Comparison of ENCODE assay signal across 20 cellular contexts in the genomic region with DNA sequence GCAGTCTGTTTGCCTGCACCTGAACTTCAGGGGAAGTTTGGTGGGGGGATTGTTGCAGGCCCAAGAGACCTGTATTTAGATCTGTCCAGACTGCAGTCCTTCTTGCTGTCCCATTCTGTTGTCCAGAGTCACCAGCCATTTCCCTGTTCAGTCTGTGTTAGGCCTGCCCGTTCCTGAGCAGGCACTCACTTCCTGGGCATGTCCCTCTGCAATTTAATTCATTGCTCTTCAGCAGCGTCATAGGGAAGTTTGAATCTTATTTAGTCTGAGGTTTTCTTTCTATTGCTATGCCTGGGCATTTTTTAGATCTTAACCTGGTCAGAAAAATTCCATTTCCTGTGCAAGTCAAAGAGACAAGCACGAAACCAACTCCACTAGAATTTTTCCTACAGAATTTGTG.
DNase-seq lines count a peak whose midpoint lies in the region; ATAC-seq and TF ChIP-seq lines count a peak whose summit lies in the region.
"Had no signal": no experiment of that assay in that cellular context is flagged by ENCODE, and none has a peak within 500 bp of the region (broad histone marks: within the 10 kb centered on the region; RNA-seq: fewer than 3 reads in every experiment).

No MANE protein-coding gene starts in this region.

- H3K4me3 Mint-ChIP-seq in WTC11, result no peak overlapping the region
- no peak overlapping the region for H3K4me3 Mint-ChIP-seq in nephron progenitor cell
- H3K4me3 Mint-ChIP-seq: natural killer cell treated with Interleukin-12 subunit alpha and Interleukin-12 subunit beta and Interleukin-15 and Interleukin-18, amount 100 ng/mL, for 72 hours had no signal

- H3K27ac Mint-ChIP-seq in WTC11 (peak overlapping the region; percentile 17), nephron progenitor cell (peak overlapping the region; percentile 43)
- H3K27ac Mint-ChIP-seq: natural killer cell treated with Interleukin-12 subunit alpha and Interleukin-12 subunit beta and Interleukin-15 and Interleukin-18, amount 100 ng/mL, for 72 hours had no signal

- H3K27me3 Mint-ChIP-seq in WTC11 (ENCODE audit: low read depth) (no peaks in the 10 kb centered on the region), nephron progenitor cell (ENCODE audit: low read depth, poor library complexity) (no peaks in the 10 kb centered on the region)
- H3K27me3 Mint-ChIP-seq: natural killer cell treated with Interleukin-12 subunit alpha and Interleukin-12 subunit beta and Interleukin-15 and Interleukin-18, amount 100 ng/mL, for 72 hours had no signal

- H3K27me3 ChIP-seq in left ventricle myocardium inferior (ENCODE audit: low read depth) (no peaks in the 10 kb centered on the region), aorta (ENCODE audit: control insufficient read depth in 1 of 2, insufficient read depth in 2 of 2, low read length in 1 of 2) (no peaks in the 10 kb centered on the region), A673 (replicated peaks; ENCODE audit: insufficient read depth, low read depth, low read length, poor library complexity) (no peaks in the 10 kb centered on the region)
- H3K27me3 ChIP-seq: body of pancreas, sigmoid colon had no signal

- TF ChIP-seq CTCF in left ventricle myocardium inferior (IDR thresholded peaks at IDR 0.05; ENCODE audit: borderline replicate concordance), result no peak
- no peak for TF ChIP-seq CTCF in WTC11 (IDR thresholded peaks at IDR 0.05)
- no peak for TF ChIP-seq CTCF in nephron progenitor cell (IDR thresholded peaks at IDR 0.05)
- no peak for TF ChIP-seq CTCF in A673 (conservative IDR thresholded peaks at IDR 0.05; ENCODE audit: low read depth, low read length)

- no peak overlapping the region for H3K4me3 ChIP-seq in left ventricle myocardium inferior
- no peak overlapping the region for H3K4me3 ChIP-seq in aorta (ENCODE audit: low read length in 2 of 2)
- H3K4me3 ChIP-seq in A673 (ENCODE audit: low read depth, low read length, poor library complexity, severe bottlenecking), result no peak overlapping the region
- H3K4me3 ChIP-seq: body of pancreas, GM12878, sigmoid colon had no signal

- WGBS in aorta, 2 donors, result 42 to 51% methylated on average over 3 of the region's 3 CpGs

- DNase-seq in left ventricle myocardium inferior (no peak), cardiac septum (ENCODE audit: low spot score) (no peak), WTC11 (ENCODE audit: low spot score) (no peak), nephron progenitor cell (no peak), aorta (no peak), A673 (ENCODE audit: low spot score) (no peak), NK-92 (lab: John Stamatoyannopoulos, UW; ENCODE audit: unreplicated experiment) (no peak), GM03348 (ENCODE audit: low spot score) (no peak)
- DNase-seq: activated CD8-positive, alpha-beta memory T cell treated with anti-CD3 and anti-CD28 coated beads, Interleukin-2, amount 50 U/mL, for 48 hours; body of pancreas; C1 segment of cervical spinal cord; Calu3; DND-41; Karpas-422; NCI-H187; NCI-H526 treated with DMSO at 0.1 percent for 48 hours; sigmoid colon; stimulated activated CD4-positive, alpha-beta T cell treated with anti-CD3 and anti-CD28 coated beads, Interleukin-15, amount 100 ng/mL, for 24 hours had no signal

- intact Hi-C loops in left ventricle myocardium inferior (cut with micrococcal nuclease) (no loop called here), cardiac septum (cut with DNase I) (no loop called here), aorta (cut with DNase I) (loop anchor here in 1 of 2 donors (10.0 kb wide), 1 partner anchor 228 kb away; a partner anchor contains a TSS), A673 (cut with micrococcal nuclease; ENCODE audit: unreplicated experiment) (no loop called here)

- peaks cover 37% of the 10 kb centered on the region for H3K36me3 Mint-ChIP-seq in WTC11
- H3K36me3 Mint-ChIP-seq in nephron progenitor cell (ENCODE audit: low read depth), result peaks cover 50% of the 10 kb centered on the region

- H3K9me3 Mint-ChIP-seq in WTC11, result no peaks in the 10 kb centered on the region
- H3K9me3 Mint-ChIP-seq in nephron progenitor cell, result no peaks in the 10 kb centered on the region
- H3K9me3 Mint-ChIP-seq: natural killer cell treated with Interleukin-12 subunit alpha and Interleukin-12 subunit beta and Interleukin-15 and Interleukin-18, amount 100 ng/mL, for 72 hours had no signal

- ATAC-seq in WTC11 (no peak), aorta (ENCODE audit: low FRiP score) (no peak)
- ATAC-seq: body of pancreas; GM12878; natural killer cell treated with Interleukin-12 subunit alpha and Interleukin-12 subunit beta and Interleukin-15 and Interleukin-18, amount 100 ng/mL, for 72 hours had no signal

- H3K9me3 ChIP-seq in left ventricle myocardium inferior (replicated peaks) (no peaks in the 10 kb centered on the region), aorta (ENCODE audit: control insufficient read depth, low read length) (no peaks in the 10 kb centered on the region), A673 (ENCODE audit: low read depth, low read length, poor library complexity, severe bottlenecking) (no peaks in the 10 kb centered on the region)
- H3K9me3 ChIP-seq: body of pancreas, sigmoid colon had no signal

- H3K36me3 ChIP-seq in left ventricle myocardium inferior, result peaks cover 18% of the 10 kb centered on the region
- H3K36me3 ChIP-seq in aorta (ENCODE audit: control insufficient read depth in 1 of 2, insufficient read depth in 2 of 2, low read length in 1 of 2), result peaks cover 0 to 5% of the 10 kb centered on the region in 2 donors
- peaks cover 15% of the 10 kb centered on the region for H3K36me3 ChIP-seq in A673 (ENCODE audit: insufficient read depth, low read length, poor library complexity, severe bottlenecking)

- CTCF ChIA-PET in WTC11 (lab: Charles Lee) (no interaction called here), A673 (lab: Charles Lee) (no interaction called here)

- no TSS peak for BruUV-seq in A673 (replicated peaks; lab: Mats Ljungman, UMichigan)

- POLR2A ChIA-PET in WTC11 (lab: Charles Lee) (no interaction called here), A673 (lab: Charles Lee; ENCODE audit: low non-redundant PET) (no interaction called here)

- peaks cover 66% of the 10 kb centered on the region for H3K4me1 ChIP-seq in left ventricle myocardium inferior
- H3K4me1 ChIP-seq in aorta (ENCODE audit: control insufficient read depth in 1 of 2, insufficient read depth in 2 of 2, low read length in 2 of 2), result peaks cover 4 to 5% of the 10 kb centered on the region in 2 donors
- peaks cover 26% of the 10 kb centered on the region for H3K4me1 ChIP-seq in A673 (ENCODE audit: insufficient read depth, low read length, poor library complexity, severe bottlenecking)

- H3K4me1 Mint-ChIP-seq in WTC11 (peaks cover 60% of the 10 kb centered on the region), nephron progenitor cell (peaks cover 48% of the 10 kb centered on the region)

- H3K27ac ChIP-seq in left ventricle myocardium inferior (replicated peaks) (peak overlapping the region; percentile 47), aorta (ENCODE audit: low read depth in 1 of 2, low read length in 2 of 2) (peak overlapping the region; percentile 9 to 13), A673 (ENCODE audit: low read depth, low read length, poor library complexity, severe bottlenecking) (no peak overlapping the region)
- H3K27ac ChIP-seq: body of pancreas had no signal

TF ChIP-seq in WTC11, 78 proteins besides CTCF, POLR2A, EP300 and RAD21 (continues in another document):
- TF ChIP-seq, protein P1, sequence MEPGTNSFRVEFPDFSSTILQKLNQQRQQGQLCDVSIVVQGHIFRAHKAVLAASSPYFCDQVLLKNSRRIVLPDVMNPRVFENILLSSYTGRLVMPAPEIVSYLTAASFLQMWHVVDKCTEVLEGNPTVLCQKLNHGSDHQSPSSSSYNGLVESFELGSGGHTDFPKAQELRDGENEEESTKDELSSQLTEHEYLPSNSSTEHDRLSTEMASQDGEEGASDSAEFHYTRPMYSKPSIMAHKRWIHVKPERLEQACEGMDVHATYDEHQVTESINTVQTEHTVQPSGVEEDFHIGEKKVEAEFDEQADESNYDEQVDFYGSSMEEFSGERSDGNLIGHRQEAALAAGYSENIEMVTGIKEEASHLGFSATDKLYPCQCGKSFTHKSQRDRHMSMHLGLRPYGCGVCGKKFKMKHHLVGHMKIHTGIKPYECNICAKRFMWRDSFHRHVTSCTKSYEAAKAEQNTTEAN (CRISPR knock-in tag; IDR thresholded peaks at IDR 0.05), result no peak
- no peak for TF ChIP-seq GABPB1 (CRISPR knock-in tag; IDR thresholded peaks at IDR 0.05)
- no peak for TF ChIP-seq ZNF317 (CRISPR knock-in tag; IDR thresholded peaks at IDR 0.05; ENCODE audit: borderline replicate concordance, low read depth)
- TF ChIP-seq, protein P2, sequence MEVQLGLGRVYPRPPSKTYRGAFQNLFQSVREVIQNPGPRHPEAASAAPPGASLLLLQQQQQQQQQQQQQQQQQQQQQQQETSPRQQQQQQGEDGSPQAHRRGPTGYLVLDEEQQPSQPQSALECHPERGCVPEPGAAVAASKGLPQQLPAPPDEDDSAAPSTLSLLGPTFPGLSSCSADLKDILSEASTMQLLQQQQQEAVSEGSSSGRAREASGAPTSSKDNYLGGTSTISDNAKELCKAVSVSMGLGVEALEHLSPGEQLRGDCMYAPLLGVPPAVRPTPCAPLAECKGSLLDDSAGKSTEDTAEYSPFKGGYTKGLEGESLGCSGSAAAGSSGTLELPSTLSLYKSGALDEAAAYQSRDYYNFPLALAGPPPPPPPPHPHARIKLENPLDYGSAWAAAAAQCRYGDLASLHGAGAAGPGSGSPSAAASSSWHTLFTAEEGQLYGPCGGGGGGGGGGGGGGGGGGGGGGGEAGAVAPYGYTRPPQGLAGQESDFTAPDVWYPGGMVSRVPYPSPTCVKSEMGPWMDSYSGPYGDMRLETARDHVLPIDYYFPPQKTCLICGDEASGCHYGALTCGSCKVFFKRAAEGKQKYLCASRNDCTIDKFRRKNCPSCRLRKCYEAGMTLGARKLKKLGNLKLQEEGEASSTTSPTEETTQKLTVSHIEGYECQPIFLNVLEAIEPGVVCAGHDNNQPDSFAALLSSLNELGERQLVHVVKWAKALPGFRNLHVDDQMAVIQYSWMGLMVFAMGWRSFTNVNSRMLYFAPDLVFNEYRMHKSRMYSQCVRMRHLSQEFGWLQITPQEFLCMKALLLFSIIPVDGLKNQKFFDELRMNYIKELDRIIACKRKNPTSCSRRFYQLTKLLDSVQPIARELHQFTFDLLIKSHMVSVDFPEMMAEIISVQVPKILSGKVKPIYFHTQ (CRISPR knock-in tag; IDR thresholded peaks at IDR 0.05), result no peak
- TF ChIP-seq TEAD1 (CRISPR knock-in tag; IDR thresholded peaks at IDR 0.05), result no peak
- TF ChIP-seq, protein P3, sequence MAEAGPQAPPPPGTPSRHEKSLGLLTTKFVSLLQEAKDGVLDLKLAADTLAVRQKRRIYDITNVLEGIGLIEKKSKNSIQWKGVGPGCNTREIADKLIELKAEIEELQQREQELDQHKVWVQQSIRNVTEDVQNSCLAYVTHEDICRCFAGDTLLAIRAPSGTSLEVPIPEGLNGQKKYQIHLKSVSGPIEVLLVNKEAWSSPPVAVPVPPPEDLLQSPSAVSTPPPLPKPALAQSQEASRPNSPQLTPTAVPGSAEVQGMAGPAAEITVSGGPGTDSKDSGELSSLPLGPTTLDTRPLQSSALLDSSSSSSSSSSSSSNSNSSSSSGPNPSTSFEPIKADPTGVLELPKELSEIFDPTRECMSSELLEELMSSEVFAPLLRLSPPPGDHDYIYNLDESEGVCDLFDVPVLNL (CRISPR knock-in tag; IDR thresholded peaks at IDR 0.05; ENCODE audit: borderline replicate concordance, low read depth), result no peak
- TF ChIP-seq ESRRA (CRISPR knock-in tag; IDR thresholded peaks at IDR 0.05; ENCODE audit: borderline replicate concordance), result no peak
